ENCODE assay signal across 25 cellular contexts in the genomic region with DNA sequence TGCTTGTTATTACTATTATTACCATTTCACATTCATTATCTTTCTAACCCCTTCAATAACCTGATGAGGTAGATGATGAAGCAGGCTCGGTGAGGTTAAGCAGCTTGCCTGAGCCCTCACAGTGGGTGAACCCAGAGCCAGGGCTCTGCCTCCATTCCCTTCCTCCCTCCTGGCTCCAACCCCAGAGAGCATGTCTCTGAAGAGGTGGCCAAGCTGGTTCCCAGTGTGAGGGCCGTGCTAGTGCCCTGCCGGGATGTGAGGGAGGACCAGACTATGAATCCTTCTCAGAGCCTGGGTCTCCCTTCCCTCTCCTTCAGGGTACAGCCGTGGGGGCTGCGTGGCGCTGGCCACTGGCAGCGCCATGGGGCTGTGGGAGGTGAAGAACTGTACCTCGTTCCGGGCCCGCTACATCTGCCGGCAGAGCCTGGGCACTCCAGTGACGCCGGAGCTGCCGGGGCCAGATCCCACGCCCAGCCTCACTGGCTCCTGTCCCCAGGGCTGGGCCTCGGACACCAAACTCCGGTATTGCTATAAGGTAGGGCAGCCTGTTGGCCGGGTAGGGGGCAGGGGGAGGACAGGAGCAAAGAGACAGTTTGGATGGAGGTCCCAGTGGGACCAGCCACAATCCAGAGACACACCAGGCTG.
"Had no signal": no experiment of that assay in that cellular context is flagged by ENCODE, and none has a peak within 500 bp of the region (broad histone marks: within the 10 kb centered on the region; RNA-seq: fewer than 3 reads in every experiment).

No MANE protein-coding gene starts in this region.

- H3K27ac ChIP-seq: brain microvascular endothelial cell, cardiac muscle cell, KMS-11, Peyer's patch, SJCRH30 had no signal

- H3K4me3 ChIP-seq: cardiac muscle cell, Peyer's patch, SJCRH30 had no signal

- ATAC-seq: activated T-cell treated with anti-CD3 and anti-CD28 coated beads, Interleukin-2, amount 50 U/mL, for 4 hours had no signal

- H3K9me3 ChIP-seq: Peyer's patch, SJCRH30 had no signal

- H3K36me3 ChIP-seq: Peyer's patch had no signal

- DNase-seq: activated B cell treated with CpG ODN at 0.5 μM for 24 hours; activated CD4-positive, alpha-beta memory T cell treated with anti-CD3 and anti-CD28 coated beads for 36 hours; activated CD4-positive, alpha-beta T cell treated with anti-CD3 and anti-CD28 coated beads for 1 hour; activated CD4-positive, alpha-beta T cell treated with anti-CD3 and anti-CD28 coated beads, Interleukin-2, amount 10 ng/mL, durations not matched to agents 7 days and 5 days; activated CD8-positive, alpha-beta memory T cell treated with anti-CD3 and anti-CD28 coated beads for 24 hours; activated gamma-delta T cell treated with Interleukin-2 at 50 U/mL for 16 hours; activated naive CD4-positive, alpha-beta T cell treated with anti-CD3 and anti-CD28 coated beads, Interleukin-2, amount 10 ng/mL, durations not matched to agents 7 days and 5 days; activated naive CD8-positive, alpha-beta T cell treated with anti-CD3 and anti-CD28 coated beads for 36 hours; activated T-cell treated with anti-CD3 and anti-CD28 coated beads, Interleukin-2, amount 50 U/mL, for 4 hours; brain microvascular endothelial cell; MV-4-11; NCI-H1092 treated with DMSO at 0.1 percent for 48 hours; NCI-H1417 treated with DMSO at 0.1 percent for 48 hours; NCI-H1694; NCI-H2029; NCI-H2107; NCI-H2171 treated with DMSO at 0.1 percent for 48 hours; NCI-H226; NCI-H526; NCI-H774; Peyer's patch; SJCRH30; T-helper 9 cell had no signal

- H3K27me3 ChIP-seq: brain microvascular endothelial cell, cardiac muscle cell, Peyer's patch, SJCRH30 had no signal

- H3K4me1 ChIP-seq: Peyer's patch, SJCRH30 had no signal
